ENCODE assay signal across 1 cellular context in genomic region chr12:9113987-9114309, GRCh38.
A peak's percentile ranks its signal among the peaks of the same experiment; 100 is the strongest.
TF ChIP-seq lines count a peak whose summit lies in the region.

No MANE protein-coding gene starts in this region.

TF ChIP-seq in HepG2, 621 proteins besides CTCF, POLR2A, EP300 and RAD21 (continued from another document and continues in another):
- TF ChIP-seq, protein P1, sequence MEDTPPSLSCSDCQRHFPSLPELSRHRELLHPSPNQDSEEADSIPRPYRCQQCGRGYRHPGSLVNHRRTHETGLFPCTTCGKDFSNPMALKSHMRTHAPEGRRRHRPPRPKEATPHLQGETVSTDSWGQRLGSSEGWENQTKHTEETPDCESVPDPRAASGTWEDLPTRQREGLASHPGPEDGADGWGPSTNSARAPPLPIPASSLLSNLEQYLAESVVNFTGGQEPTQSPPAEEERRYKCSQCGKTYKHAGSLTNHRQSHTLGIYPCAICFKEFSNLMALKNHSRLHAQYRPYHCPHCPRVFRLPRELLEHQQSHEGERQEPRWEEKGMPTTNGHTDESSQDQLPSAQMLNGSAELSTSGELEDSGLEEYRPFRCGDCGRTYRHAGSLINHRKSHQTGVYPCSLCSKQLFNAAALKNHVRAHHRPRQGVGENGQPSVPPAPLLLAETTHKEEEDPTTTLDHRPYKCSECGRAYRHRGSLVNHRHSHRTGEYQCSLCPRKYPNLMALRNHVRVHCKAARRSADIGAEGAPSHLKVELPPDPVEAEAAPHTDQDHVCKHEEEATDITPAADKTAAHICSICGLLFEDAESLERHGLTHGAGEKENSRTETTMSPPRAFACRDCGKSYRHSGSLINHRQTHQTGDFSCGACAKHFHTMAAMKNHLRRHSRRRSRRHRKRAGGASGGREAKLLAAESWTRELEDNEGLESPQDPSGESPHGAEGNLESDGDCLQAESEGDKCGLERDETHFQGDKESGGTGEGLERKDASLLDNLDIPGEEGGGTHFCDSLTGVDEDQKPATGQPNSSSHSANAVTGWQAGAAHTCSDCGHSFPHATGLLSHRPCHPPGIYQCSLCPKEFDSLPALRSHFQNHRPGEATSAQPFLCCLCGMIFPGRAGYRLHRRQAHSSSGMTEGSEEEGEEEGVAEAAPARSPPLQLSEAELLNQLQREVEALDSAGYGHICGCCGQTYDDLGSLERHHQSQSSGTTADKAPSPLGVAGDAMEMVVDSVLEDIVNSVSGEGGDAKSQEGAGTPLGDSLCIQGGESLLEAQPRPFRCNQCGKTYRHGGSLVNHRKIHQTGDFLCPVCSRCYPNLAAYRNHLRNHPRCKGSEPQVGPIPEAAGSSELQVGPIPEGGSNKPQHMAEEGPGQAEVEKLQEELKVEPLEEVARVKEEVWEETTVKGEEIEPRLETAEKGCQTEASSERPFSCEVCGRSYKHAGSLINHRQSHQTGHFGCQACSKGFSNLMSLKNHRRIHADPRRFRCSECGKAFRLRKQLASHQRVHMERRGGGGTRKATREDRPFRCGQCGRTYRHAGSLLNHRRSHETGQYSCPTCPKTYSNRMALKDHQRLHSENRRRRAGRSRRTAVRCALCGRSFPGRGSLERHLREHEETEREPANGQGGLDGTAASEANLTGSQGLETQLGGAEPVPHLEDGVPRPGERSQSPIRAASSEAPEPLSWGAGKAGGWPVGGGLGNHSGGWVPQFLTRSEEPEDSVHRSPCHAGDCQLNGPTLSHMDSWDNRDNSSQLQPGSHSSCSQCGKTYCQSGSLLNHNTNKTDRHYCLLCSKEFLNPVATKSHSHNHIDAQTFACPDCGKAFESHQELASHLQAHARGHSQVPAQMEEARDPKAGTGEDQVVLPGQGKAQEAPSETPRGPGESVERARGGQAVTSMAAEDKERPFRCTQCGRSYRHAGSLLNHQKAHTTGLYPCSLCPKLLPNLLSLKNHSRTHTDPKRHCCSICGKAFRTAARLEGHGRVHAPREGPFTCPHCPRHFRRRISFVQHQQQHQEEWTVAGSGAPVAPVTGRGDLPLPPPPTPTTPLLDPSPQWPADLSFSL (CRISPR knock-in tag; IDR thresholded peaks at IDR 0.05): no peak
- TF ChIP-seq BORCS8-MEF2B (CRISPR knock-in tag; IDR thresholded peaks at IDR 0.05) (no peak), ATF7-NPFF (CRISPR knock-in tag; IDR thresholded peaks at IDR 0.05; ENCODE audit: low read depth) (no peak), AHR (CRISPR knock-in tag; IDR thresholded peaks at IDR 0.05) (no peak), ZNF547 (CRISPR knock-in tag; IDR thresholded peaks at IDR 0.05) (no peak), ZNF10 (CRISPR knock-in tag; IDR thresholded peaks at IDR 0.05; ENCODE audit: borderline replicate concordance, low read depth) (no peak), REXO4 (CRISPR knock-in tag; IDR thresholded peaks at IDR 0.05; ENCODE audit: borderline replicate concordance) (no peak), SSRP1 (CRISPR knock-in tag; IDR thresholded peaks at IDR 0.05) (peak; percentile 95; the same call in 1 of the 2 replicates), ARNTL (CRISPR knock-in tag; IDR thresholded peaks at IDR 0.05) (no peak), GABPB1 (CRISPR knock-in tag; IDR thresholded peaks at IDR 0.05) (no peak), RORA (CRISPR knock-in tag; IDR thresholded peaks at IDR 0.05) (no peak), ZNF205 (CRISPR knock-in tag; IDR thresholded peaks at IDR 0.05) (peak; percentile 26; the same call in 1 of the 2 replicates), TERF1 (CRISPR knock-in tag; IDR thresholded peaks at IDR 0.05) (no peak), FOXK2 (IDR thresholded peaks at IDR 0.05) (no peak), DMAP1 (CRISPR knock-in tag; IDR thresholded peaks at IDR 0.05) (no peak; the same call in 1 of the 2 replicates), TRIM24 (CRISPR knock-in tag; IDR thresholded peaks at IDR 0.05) (no peak), ZFP82 (CRISPR knock-in tag; IDR thresholded peaks at IDR 0.05; ENCODE audit: borderline replicate concordance) (no peak), ZNF75D (CRISPR knock-in tag; IDR thresholded peaks at IDR 0.05; ENCODE audit: borderline replicate concordance) (no peak), ZNF557 (CRISPR knock-in tag; IDR thresholded peaks at IDR 0.05) (no peak), DR1 (CRISPR knock-in tag; IDR thresholded peaks at IDR 0.05) (no peak), AGO2 (optimal IDR thresholded peaks at IDR 0.05; ENCODE audit: low read depth, low read length) (peak; percentile 94), PTBP1 (IDR thresholded peaks at IDR 0.05; ENCODE audit: low read depth, low read length, poor library complexity, severe bottlenecking) (no peak), NR2F6 (IDR thresholded peaks at IDR 0.05) (peak; percentile 72), NR2F6 (CRISPR knock-in tag; IDR thresholded peaks at IDR 0.05) (peak; percentile 38; the same call in 1 of the 2 replicates), ZNF44 (CRISPR knock-in tag; IDR thresholded peaks at IDR 0.05) (no peak), STAT5B (CRISPR knock-in tag; IDR thresholded peaks at IDR 0.05) (no peak), EHMT2 (IDR thresholded peaks at IDR 0.05; ENCODE audit: borderline replicate concordance, low read depth, low read length) (peak; percentile 53; the same call in 1 of the 2 replicates), SMAD1 (CRISPR knock-in tag; IDR thresholded peaks at IDR 0.05; ENCODE audit: borderline replicate concordance, low read depth) (no peak), NFE2L1 (CRISPR knock-in tag; IDR thresholded peaks at IDR 0.05; ENCODE audit: borderline replicate concordance) (no peak)
- TF ChIP-seq, protein P2, sequence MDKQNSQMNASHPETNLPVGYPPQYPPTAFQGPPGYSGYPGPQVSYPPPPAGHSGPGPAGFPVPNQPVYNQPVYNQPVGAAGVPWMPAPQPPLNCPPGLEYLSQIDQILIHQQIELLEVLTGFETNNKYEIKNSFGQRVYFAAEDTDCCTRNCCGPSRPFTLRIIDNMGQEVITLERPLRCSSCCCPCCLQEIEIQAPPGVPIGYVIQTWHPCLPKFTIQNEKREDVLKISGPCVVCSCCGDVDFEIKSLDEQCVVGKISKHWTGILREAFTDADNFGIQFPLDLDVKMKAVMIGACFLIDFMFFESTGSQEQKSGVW (CRISPR knock-in tag; IDR thresholded peaks at IDR 0.05; ENCODE audit: borderline replicate concordance): no peak
- TF ChIP-seq, protein P3, sequence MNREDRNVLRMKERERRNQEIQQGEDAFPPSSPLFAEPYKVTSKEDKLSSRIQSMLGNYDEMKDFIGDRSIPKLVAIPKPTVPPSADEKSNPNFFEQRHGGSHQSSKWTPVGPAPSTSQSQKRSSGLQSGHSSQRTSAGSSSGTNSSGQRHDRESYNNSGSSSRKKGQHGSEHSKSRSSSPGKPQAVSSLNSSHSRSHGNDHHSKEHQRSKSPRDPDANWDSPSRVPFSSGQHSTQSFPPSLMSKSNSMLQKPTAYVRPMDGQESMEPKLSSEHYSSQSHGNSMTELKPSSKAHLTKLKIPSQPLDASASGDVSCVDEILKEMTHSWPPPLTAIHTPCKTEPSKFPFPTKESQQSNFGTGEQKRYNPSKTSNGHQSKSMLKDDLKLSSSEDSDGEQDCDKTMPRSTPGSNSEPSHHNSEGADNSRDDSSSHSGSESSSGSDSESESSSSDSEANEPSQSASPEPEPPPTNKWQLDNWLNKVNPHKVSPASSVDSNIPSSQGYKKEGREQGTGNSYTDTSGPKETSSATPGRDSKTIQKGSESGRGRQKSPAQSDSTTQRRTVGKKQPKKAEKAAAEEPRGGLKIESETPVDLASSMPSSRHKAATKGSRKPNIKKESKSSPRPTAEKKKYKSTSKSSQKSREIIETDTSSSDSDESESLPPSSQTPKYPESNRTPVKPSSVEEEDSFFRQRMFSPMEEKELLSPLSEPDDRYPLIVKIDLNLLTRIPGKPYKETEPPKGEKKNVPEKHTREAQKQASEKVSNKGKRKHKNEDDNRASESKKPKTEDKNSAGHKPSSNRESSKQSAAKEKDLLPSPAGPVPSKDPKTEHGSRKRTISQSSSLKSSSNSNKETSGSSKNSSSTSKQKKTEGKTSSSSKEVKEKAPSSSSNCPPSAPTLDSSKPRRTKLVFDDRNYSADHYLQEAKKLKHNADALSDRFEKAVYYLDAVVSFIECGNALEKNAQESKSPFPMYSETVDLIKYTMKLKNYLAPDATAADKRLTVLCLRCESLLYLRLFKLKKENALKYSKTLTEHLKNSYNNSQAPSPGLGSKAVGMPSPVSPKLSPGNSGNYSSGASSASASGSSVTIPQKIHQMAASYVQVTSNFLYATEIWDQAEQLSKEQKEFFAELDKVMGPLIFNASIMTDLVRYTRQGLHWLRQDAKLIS (CRISPR knock-in tag; IDR thresholded peaks at IDR 0.05): peak; percentile 91
- TF ChIP-seq, protein P4, sequence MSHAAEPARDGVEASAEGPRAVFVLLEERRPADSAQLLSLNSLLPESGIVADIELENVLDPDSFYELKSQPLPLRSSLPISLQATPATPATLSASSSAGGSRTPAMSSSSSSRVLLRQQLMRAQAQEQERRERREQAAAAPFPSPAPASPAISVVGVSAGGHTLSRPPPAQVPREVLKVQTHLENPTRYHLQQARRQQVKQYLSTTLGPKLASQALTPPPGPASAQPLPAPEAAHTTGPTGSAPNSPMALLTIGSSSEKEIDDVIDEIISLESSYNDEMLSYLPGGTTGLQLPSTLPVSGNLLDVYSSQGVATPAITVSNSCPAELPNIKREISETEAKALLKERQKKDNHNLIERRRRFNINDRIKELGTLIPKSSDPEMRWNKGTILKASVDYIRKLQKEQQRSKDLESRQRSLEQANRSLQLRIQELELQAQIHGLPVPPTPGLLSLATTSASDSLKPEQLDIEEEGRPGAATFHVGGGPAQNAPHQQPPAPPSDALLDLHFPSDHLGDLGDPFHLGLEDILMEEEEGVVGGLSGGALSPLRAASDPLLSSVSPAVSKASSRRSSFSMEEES (CRISPR knock-in tag; IDR thresholded peaks at IDR 0.05): no peak
- TF ChIP-seq, protein P5, sequence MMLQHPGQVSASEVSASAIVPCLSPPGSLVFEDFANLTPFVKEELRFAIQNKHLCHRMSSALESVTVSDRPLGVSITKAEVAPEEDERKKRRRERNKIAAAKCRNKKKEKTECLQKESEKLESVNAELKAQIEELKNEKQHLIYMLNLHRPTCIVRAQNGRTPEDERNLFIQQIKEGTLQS (CRISPR knock-in tag; IDR thresholded peaks at IDR 0.05): no peak; the same call in 1 of the 2 replicates
- TF ChIP-seq, protein P6, sequence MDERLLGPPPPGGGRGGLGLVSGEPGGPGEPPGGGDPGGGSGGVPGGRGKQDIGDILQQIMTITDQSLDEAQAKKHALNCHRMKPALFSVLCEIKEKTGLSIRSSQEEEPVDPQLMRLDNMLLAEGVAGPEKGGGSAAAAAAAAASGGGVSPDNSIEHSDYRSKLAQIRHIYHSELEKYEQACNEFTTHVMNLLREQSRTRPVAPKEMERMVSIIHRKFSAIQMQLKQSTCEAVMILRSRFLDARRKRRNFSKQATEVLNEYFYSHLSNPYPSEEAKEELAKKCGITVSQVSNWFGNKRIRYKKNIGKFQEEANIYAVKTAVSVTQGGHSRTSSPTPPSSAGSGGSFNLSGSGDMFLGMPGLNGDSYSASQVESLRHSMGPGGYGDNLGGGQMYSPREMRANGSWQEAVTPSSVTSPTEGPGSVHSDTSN (CRISPR knock-in tag; IDR thresholded peaks at IDR 0.05): no peak
- TF ChIP-seq, protein P7, sequence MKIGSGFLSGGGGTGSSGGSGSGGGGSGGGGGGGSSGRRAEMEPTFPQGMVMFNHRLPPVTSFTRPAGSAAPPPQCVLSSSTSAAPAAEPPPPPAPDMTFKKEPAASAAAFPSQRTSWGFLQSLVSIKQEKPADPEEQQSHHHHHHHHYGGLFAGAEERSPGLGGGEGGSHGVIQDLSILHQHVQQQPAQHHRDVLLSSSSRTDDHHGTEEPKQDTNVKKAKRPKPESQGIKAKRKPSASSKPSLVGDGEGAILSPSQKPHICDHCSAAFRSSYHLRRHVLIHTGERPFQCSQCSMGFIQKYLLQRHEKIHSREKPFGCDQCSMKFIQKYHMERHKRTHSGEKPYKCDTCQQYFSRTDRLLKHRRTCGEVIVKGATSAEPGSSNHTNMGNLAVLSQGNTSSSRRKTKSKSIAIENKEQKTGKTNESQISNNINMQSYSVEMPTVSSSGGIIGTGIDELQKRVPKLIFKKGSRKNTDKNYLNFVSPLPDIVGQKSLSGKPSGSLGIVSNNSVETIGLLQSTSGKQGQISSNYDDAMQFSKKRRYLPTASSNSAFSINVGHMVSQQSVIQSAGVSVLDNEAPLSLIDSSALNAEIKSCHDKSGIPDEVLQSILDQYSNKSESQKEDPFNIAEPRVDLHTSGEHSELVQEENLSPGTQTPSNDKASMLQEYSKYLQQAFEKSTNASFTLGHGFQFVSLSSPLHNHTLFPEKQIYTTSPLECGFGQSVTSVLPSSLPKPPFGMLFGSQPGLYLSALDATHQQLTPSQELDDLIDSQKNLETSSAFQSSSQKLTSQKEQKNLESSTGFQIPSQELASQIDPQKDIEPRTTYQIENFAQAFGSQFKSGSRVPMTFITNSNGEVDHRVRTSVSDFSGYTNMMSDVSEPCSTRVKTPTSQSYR (CRISPR knock-in tag; IDR thresholded peaks at IDR 0.05; ENCODE audit: borderline replicate concordance): no peak
- TF ChIP-seq, protein P8, sequence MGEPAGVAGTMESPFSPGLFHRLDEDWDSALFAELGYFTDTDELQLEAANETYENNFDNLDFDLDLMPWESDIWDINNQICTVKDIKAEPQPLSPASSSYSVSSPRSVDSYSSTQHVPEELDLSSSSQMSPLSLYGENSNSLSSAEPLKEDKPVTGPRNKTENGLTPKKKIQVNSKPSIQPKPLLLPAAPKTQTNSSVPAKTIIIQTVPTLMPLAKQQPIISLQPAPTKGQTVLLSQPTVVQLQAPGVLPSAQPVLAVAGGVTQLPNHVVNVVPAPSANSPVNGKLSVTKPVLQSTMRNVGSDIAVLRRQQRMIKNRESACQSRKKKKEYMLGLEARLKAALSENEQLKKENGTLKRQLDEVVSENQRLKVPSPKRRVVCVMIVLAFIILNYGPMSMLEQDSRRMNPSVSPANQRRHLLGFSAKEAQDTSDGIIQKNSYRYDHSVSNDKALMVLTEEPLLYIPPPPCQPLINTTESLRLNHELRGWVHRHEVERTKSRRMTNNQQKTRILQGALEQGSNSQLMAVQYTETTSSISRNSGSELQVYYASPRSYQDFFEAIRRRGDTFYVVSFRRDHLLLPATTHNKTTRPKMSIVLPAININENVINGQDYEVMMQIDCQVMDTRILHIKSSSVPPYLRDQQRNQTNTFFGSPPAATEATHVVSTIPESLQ (CRISPR knock-in tag; conservative IDR thresholded peaks at IDR 0.05): no peak
